Comparison of ENCODE assay signal across 8 cellular contexts in the genomic region with DNA sequence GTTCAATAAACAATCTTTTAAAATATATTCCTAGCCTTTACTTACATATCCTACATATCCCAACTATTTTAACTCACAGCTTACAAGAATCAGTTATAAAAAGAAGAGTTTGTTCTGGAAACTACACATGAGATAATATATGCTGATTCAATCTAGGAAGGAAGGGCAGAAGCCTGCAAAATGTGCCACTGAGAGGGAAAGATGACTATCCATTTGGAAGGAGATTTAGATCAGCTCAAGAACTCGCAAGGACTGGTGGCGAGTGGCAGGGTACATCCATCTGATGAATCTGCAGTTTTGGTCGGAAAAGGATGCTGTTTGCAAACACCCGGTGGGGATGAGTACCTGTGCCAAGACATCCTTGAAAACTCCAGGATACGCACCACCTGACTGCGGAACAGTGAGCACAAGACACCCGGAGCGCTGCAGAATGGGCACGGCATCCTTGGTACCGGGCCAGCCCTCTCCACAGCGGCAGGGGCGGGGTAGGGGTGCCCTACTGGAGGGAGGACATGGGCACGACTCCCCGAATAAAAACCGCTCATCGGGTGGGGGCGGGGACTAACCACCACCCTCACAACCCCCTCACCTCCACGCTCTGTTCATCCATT. TPM values are rescaled to one million over a fixed set of nuclear protein-coding genes. Genes with fewer than 3 reads are reported as not detected.
DNase-seq lines count a peak whose midpoint lies in the region; ATAC-seq and TF ChIP-seq lines count a peak whose summit lies in the region.

No MANE protein-coding gene starts in this region.

- TF ChIP-seq CTCF in Panc1 (IDR thresholded peaks at IDR 0.05): no peak
- TF ChIP-seq CTCF in fibroblast of the aortic adventitia (IDR thresholded peaks at IDR 0.05; ENCODE audit: insufficient read depth, low read length): no peak
- TF ChIP-seq CTCF in nephron progenitor cell (IDR thresholded peaks at IDR 0.05): no peak

- intact Hi-C loops in Panc1 (cut with micrococcal nuclease; ENCODE audit: unreplicated experiment): no loop called here

- H3K27me3 Mint-ChIP-seq in nephron progenitor cell (ENCODE audit: low read depth, poor library complexity): no peaks in the 10 kb centered on the region
- H3K27me3 Mint-ChIP-seq in stimulated activated naive CD8-positive, alpha-beta T cell treated with anti-CD3 and anti-CD28 coated beads, Interleukin-15, amount 100 ng/mL, for 72 hours: no peaks in the 10 kb centered on the region

- no TSS peak for BruUV-seq in Panc1 (replicated peaks; lab: Mats Ljungman, UMichigan)

- in situ Hi-C loops in Panc1 (cut with HindIII; ENCODE audit: low pct_unique_long_range_greater_than_20kb, low sequenced_read_pairs): no loop called here

- DNase-seq in AG20443 (ENCODE audit: low spot score) (peak; percentile 55), Panc1 (ENCODE audit: low read depth, low spot score) (no peak), fibroblast of the aortic adventitia (ENCODE audit: low read depth) (peak; percentile 42), nephron progenitor cell (no peak)
- DNase-seq in activated T-helper 9 cell treated with anti-CD3 and anti-CD28 coated beads, Interleukin-2, amount 50 U/mL, for 16 hours (ENCODE audit: low read depth): peak; percentile 61
- peak; percentile 69 for DNase-seq in stimulated activated naive CD8-positive, alpha-beta T cell treated with anti-CD3 and anti-CD28 coated beads, Interleukin-15, amount 100 ng/mL, for 72 hours

- H3K27ac ChIP-seq in Panc1 (ENCODE audit: low read length): peak overlapping the region; percentile 80

- no peaks in the 10 kb centered on the region; the same call in 1 of the 2 replicates for H3K36me3 ChIP-seq in Panc1 (ENCODE audit: control insufficient read depth, insufficient read depth, low read length)

- H3K9me3 Mint-ChIP-seq in nephron progenitor cell: no peaks in the 10 kb centered on the region
- no peaks in the 10 kb centered on the region for H3K9me3 Mint-ChIP-seq in stimulated activated naive CD8-positive, alpha-beta T cell treated with anti-CD3 and anti-CD28 coated beads, Interleukin-15, amount 100 ng/mL, for 72 hours

- H3K4me1 Mint-ChIP-seq in nephron progenitor cell: peaks cover 25% of the 10 kb centered on the region
- peaks cover 63% of the 10 kb centered on the region for H3K4me1 Mint-ChIP-seq in stimulated activated naive CD8-positive, alpha-beta T cell treated with anti-CD3 and anti-CD28 coated beads, Interleukin-15, amount 100 ng/mL, for 72 hours

- no peaks in the 10 kb centered on the region for H3K27me3 ChIP-seq in Panc1 (ENCODE audit: control insufficient read depth, insufficient read depth, low read length)

- H3K4me3 ChIP-seq in Panc1 (ENCODE audit: low read depth in 2 of 2, low read length in 2 of 2) (peak overlapping the region; percentile 89 to 96), fibroblast of the aortic adventitia (ENCODE audit: low read depth, low read length) (peak overlapping the region; percentile 79)

- POLR2A ChIA-PET in Panc1 (lab: Charles Lee): interaction anchor here (2.0 kb wide), 1 partner anchor 49 kb away, joined by 9 read pairs; the partner anchor contains the start of gene SKA2

- CTCF ChIA-PET in Panc1 (lab: Charles Lee): interaction anchor here (0.6 kb wide), 1 partner anchor 51 kb away, joined by 3 read pairs; no protein-coding TSS in a partner anchor

- H3K27ac Mint-ChIP-seq in nephron progenitor cell: peak overlapping the region; percentile 95
- peak overlapping the region; percentile 99 for H3K27ac Mint-ChIP-seq in stimulated activated naive CD8-positive, alpha-beta T cell treated with anti-CD3 and anti-CD28 coated beads, Interleukin-15, amount 100 ng/mL, for 72 hours

- H3K9me3 ChIP-seq in Panc1 (ENCODE audit: control insufficient read depth, insufficient read depth, low read depth, low read length): no peaks in the 10 kb centered on the region

- H3K4me1 ChIP-seq in Panc1 (ENCODE audit: control insufficient read depth, insufficient read depth, low read length): peaks cover 7% of the 10 kb centered on the region

- peaks cover 31% of the 10 kb centered on the region for H3K36me3 Mint-ChIP-seq in nephron progenitor cell (ENCODE audit: low read depth)

- H3K4me3 Mint-ChIP-seq in nephron progenitor cell: peak overlapping the region; percentile 93
- H3K4me3 Mint-ChIP-seq in stimulated activated naive CD8-positive, alpha-beta T cell treated with anti-CD3 and anti-CD28 coated beads, Interleukin-15, amount 100 ng/mL, for 72 hours: peak overlapping the region; percentile 96 to 100

- ATAC-seq in GM19395 (IDR thresholded peaks at IDR 0.05; ENCODE audit: unreplicated experiment) (peak; percentile 35), HG03565 (IDR thresholded peaks at IDR 0.05; ENCODE audit: unreplicated experiment) (peak; percentile 4), Panc1 (peak; percentile 52)
- peak; percentile 61 for ATAC-seq in stimulated activated naive CD8-positive, alpha-beta T cell treated with anti-CD3 and anti-CD28 coated beads, Interleukin-15, amount 100 ng/mL, for 72 hours

RNA-seq across cellular contexts. Expression of gene TRIM37, which starts 0.7 kb away (rescaled TPM):
- total RNA-seq in Panc1 (2021; ENCODE audit: unreplicated experiment) (43.3 TPM), fibroblast of the aortic adventitia (ENCODE audit: low replicate concordance) (42.0 and 45.5 TPM in 2 replicates)
- 19.0 TPM for polyA plus RNA-seq in Panc1 (2012; ENCODE audit: insufficient read length)

RNA-seq across cellular contexts. Expression of gene SKA2, which starts 49.0 kb away (rescaled TPM):
- total RNA-seq in Panc1 (2021; ENCODE audit: unreplicated experiment): 30.3 TPM
- 9.2 TPM for polyA plus RNA-seq in Panc1 (2012; ENCODE audit: insufficient read length)
- 63.4 and 136 TPM in 2 replicates for total RNA-seq in fibroblast of the aortic adventitia (ENCODE audit: low replicate concordance)

RNA-seq across cellular contexts. Expression of gene PRR11, which starts 49.6 kb away (rescaled TPM):
- total RNA-seq in Panc1 (2021; ENCODE audit: unreplicated experiment) (39.8 TPM), fibroblast of the aortic adventitia (ENCODE audit: low replicate concordance) (2.8 and 64.7 TPM in 2 replicates)
- 12.7 TPM for polyA plus RNA-seq in Panc1 (2012; ENCODE audit: insufficient read length)

Comparison
In these comparisons a context has a peak if more than half of its experiments do, and no peak if none do; other contexts are left out.
1. DNase-seq: peak in AG20443 (single experiment), activated T-helper 9 cell treated with anti-CD3 and anti-CD28 coated beads, Interleukin-2, amount 50 U/mL, for 16 hours (single experiment), fibroblast of the aortic adventitia (single experiment) and stimulated activated naive CD8-positive, alpha-beta T cell treated with anti-CD3 and anti-CD28 coated beads, Interleukin-15, amount 100 ng/mL, for 72 hours (2 of 2); none in Panc1 (single experiment) and nephron progenitor cell (single experiment).
2. ATAC-seq: peak in every context shown above with its lines; median percentile 61 in stimulated activated naive CD8-positive, alpha-beta T cell treated with anti-CD3 and anti-CD28 coated beads, Interleukin-15, amount 100 ng/mL, for 72 hours; 52 in Panc1; 35 in GM19395; 4 in HG03565.